In genomic region chr9:136438909-136439549, GRCh38 we compare ENCODE assay signal across 8 cellular contexts. TPM values are rescaled to one million over a fixed set of nuclear protein-coding genes. Genes with fewer than 3 reads are reported as not detected.
DNase-seq lines count a peak whose midpoint lies in the region; ATAC-seq and TF ChIP-seq lines count a peak whose summit lies in the region.

No MANE protein-coding gene starts in this region.

- peaks cover 4 to 17% (median 13%) of the 10 kb centered on the region in 4 donors for H3K36me3 ChIP-seq in right lobe of liver

- DNase-seq in activated B cell treated with CpG ODN at 0.5 μM for 24 hours (peak; percentile 69), right lobe of liver (peak in 1 of 3 donors; percentile 47), NCI-H1048 (lab: John Stamatoyannopoulos, UW) (no peak)
- DNase-seq in central memory CD8-positive, alpha-beta T cell (ENCODE audit: low spot score in 2 of 2) = peak; percentile 26 to 32
- DNase-seq in stimulated activated CD8-positive, alpha-beta memory T cell treated with anti-CD3 and anti-CD28 coated beads, Interleukin-12 subunit alpha, Interleukin-12 subunit beta, amount 100 ng/mL, for 24 hours (ENCODE audit: extremely low read depth) = peak; percentile 33

- WGBS in right lobe of liver (ENCODE audit: insufficient coverage, low coverage, low lambda C conversion rate, missing lambda C conversion rate) = no CpG with 5 or more reads among the region's 66 CpGs

- intact Hi-C loops in activated B cell treated with CpG ODN at 0.5 μM for 24 hours (cut with micrococcal nuclease) = loop anchor here (1.0 to 2.0 kb wide), 4 partner anchors 28 to 76 kb away; partner anchors contain the start of genes DNLZ, ENTR1, PMPCA and SEC16A
- intact Hi-C loops in right lobe of liver (cut with DNase I) = no loop called here

- H3K27ac ChIP-seq in C4-2B (peak overlapping the region; percentile 80), right lobe of liver (peak overlapping the region; percentile 35 to 86 (median 47))

- H3K4me1 ChIP-seq in right lobe of liver = peaks cover 0 to 56% (median 21%) of the 10 kb centered on the region in 4 donors

- no peak for TF ChIP-seq CTCF in C4-2B (conservative IDR thresholded peaks at IDR 0.05)
- no peak for TF ChIP-seq CTCF in activated B cell treated with CpG ODN at 0.5 μM for 24 hours (IDR thresholded peaks at IDR 0.05)
- TF ChIP-seq CTCF in right lobe of liver (IDR thresholded peaks at IDR 0.05) = no peak

- H3K4me1 Mint-ChIP-seq in activated B cell treated with CpG ODN at 0.5 μM for 24 hours = peaks cover 26% of the 10 kb centered on the region
- peaks cover 27% of the 10 kb centered on the region for H3K4me1 Mint-ChIP-seq in central memory CD8-positive, alpha-beta T cell

- no peaks in the 10 kb centered on the region for H3K27me3 Mint-ChIP-seq in activated B cell treated with CpG ODN at 0.5 μM for 24 hours
- no peaks in the 10 kb centered on the region for H3K27me3 Mint-ChIP-seq in central memory CD8-positive, alpha-beta T cell

- ATAC-seq in GM19372 (IDR thresholded peaks at IDR 0.05; ENCODE audit: low read depth, unreplicated experiment) (peak; percentile 52), HG03520 (IDR thresholded peaks at IDR 0.05; ENCODE audit: unreplicated experiment) (peak; percentile 44), activated B cell treated with CpG ODN at 0.5 μM for 24 hours (ENCODE audit: low read depth) (peak; percentile 77), right lobe of liver (peak in 3 of 4 donors; percentile 1 to 4 (median 2))
- ATAC-seq in central memory CD8-positive, alpha-beta T cell (replicated peaks; ENCODE audit: extremely low read depth, poor library complexity, severe bottlenecking) = peak; percentile 80

- CTCF ChIA-PET in activated B cell treated with CpG ODN at 0.5 μM for 24 hours (lab: Charles Lee) = interaction anchor here (0.9 to 1.3 kb wide), 2 partner anchors 38 to 100 kb away, joined by 3 read pairs; no protein-coding TSS in a partner anchor

- H3K27ac Mint-ChIP-seq in activated B cell treated with CpG ODN at 0.5 μM for 24 hours = no peak overlapping the region
- H3K27ac Mint-ChIP-seq in central memory CD8-positive, alpha-beta T cell (ENCODE audit: low read depth) = peak overlapping the region; percentile 76

- no peaks in the 10 kb centered on the region for H3K27me3 ChIP-seq in right lobe of liver

- H3K4me3 ChIP-seq in right lobe of liver = peak overlapping the region; percentile 72 to 79 (median 78)

- peak overlapping the region; percentile 84 for H3K4me3 Mint-ChIP-seq in activated B cell treated with CpG ODN at 0.5 μM for 24 hours
- H3K4me3 Mint-ChIP-seq in central memory CD8-positive, alpha-beta T cell = peak overlapping the region; percentile 85

- no peaks in the 10 kb centered on the region for H3K9me3 Mint-ChIP-seq in activated B cell treated with CpG ODN at 0.5 μM for 24 hours
- no peaks in the 10 kb centered on the region for H3K9me3 Mint-ChIP-seq in central memory CD8-positive, alpha-beta T cell

- POLR2A ChIA-PET in activated B cell treated with CpG ODN at 0.5 μM for 24 hours (lab: Charles Lee) = interaction anchor here (0.7 to 1.6 kb wide), 3 partner anchors 30 to 76 kb away, joined by 4 to 8 read pairs (median 5); no protein-coding TSS in a partner anchor

- H3K9me3 ChIP-seq in right lobe of liver = no peaks in the 10 kb centered on the region

- peaks cover 44% of the 10 kb centered on the region for H3K36me3 Mint-ChIP-seq in activated B cell treated with CpG ODN at 0.5 μM for 24 hours (ENCODE audit: low read depth)
- H3K36me3 Mint-ChIP-seq in central memory CD8-positive, alpha-beta T cell (ENCODE audit: insufficient read depth) = peaks cover 26% of the 10 kb centered on the region

- no peak for TF ChIP-seq POLR2A in right lobe of liver (IDR thresholded peaks at IDR 0.05)

RNA-seq across cellular contexts. Expression of gene INPP5E, which starts 0.6 kb away (rescaled TPM):
- total RNA-seq in activated B cell treated with CpG ODN at 0.5 μM for 24 hours = 22.8 and 26.6 TPM in 2 replicates
- total RNA-seq in right lobe of liver = 1 to 10 TPM; 5.9 to 7.6 (median 6.0) TPM

RNA-seq across cellular contexts. Expression of gene PMPCA, which starts 28.6 kb away (rescaled TPM):
- total RNA-seq in activated B cell treated with CpG ODN at 0.5 μM for 24 hours = 67.2 and 75.3 TPM in 2 replicates
- total RNA-seq in right lobe of liver = 10 to 100 TPM; 49.6 to 64.9 (median 52.8) TPM

RNA-seq across cellular contexts. Expression of gene ENTR1, which starts 28.6 kb away (rescaled TPM):
- total RNA-seq in activated B cell treated with CpG ODN at 0.5 μM for 24 hours (89.4 and 101 TPM in 2 replicates), right lobe of liver (10 to 100 TPM; 27.9 to 53.5 (median 35.4) TPM)

RNA-seq across cellular contexts. Expression of gene SNAPC4, which starts 39.1 kb away (rescaled TPM):
- 20.0 and 22.2 TPM in 2 replicates for total RNA-seq in activated B cell treated with CpG ODN at 0.5 μM for 24 hours
- total RNA-seq in right lobe of liver = 1 to 10 TPM; 3.8 to 6.5 (median 5.4) TPM

RNA-seq across cellular contexts. Expression of gene SEC16A, which starts 43.8 kb away (rescaled TPM):
- total RNA-seq in activated B cell treated with CpG ODN at 0.5 μM for 24 hours (74.0 and 78.8 TPM in 2 replicates), right lobe of liver (100 to 1,000 TPM in 2 of 6 experiments, 10 to 100 TPM in 4; 46.9 to 108 (median 72.0) TPM)

Comparison
In these comparisons a context has a peak if more than half of its experiments do, and no peak if none do; other contexts are left out.
1. ATAC-seq: peak in every context shown above with its lines; median percentile 80 in central memory CD8-positive, alpha-beta T cell; 77 in activated B cell treated with CpG ODN at 0.5 μM for 24 hours; 52 in GM19372; 44 in HG03520; 2 in right lobe of liver.